1 cellular context compared by ENCODE assay signal in the genomic region with DNA sequence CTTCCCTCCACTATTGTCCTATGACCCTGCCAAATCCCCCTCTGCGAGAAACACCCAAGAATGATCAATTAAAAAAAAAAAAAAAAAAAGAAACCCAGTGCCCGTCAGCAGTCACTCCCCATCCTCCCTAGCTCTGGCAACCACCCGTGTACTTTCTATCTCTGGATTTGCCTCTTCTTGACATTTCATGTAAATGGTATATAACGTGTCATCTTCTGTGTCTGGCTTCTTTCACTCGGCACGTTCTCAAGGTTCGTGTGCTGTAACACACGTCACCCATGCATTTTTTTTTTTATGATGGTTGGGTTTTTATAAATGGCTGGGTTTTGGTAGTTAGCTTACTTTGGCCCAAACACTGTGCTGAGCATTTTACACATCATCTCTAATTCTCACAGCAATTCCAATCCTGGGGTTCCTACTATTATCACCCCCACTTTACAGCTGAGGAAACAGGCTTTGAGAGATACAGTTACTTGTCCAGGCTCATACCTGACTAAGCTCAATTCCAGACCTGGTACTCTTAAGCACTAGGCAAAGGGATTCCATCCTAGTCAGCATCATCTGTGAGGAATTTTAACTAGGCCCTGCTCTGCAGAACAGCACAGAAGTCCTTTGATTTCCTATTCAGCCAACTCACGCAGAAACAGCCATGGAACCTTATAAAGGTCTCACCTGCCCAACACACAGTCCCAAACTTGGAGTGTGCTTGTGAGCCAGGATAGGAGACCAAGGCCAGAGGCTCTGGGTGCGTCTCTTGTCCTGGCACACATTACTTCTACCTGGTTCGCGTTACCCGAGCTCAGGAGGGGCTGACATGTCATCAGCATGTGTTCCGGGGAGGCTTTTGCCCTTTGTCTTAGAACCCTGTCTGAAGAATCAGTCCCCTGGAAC.
TF ChIP-seq lines count a peak whose summit lies in the region.

No MANE protein-coding gene starts in this region.

TF ChIP-seq in K562, 482 proteins besides CTCF, POLR2A, EP300 and RAD21:
- TF ChIP-seq CEBPB (tag; IDR thresholded peaks at IDR 0.05) (no peak), HSF4 (CRISPR knock-in tag; IDR thresholded peaks at IDR 0.05; ENCODE audit: borderline replicate concordance) (no peak), PCBP1 (IDR thresholded peaks at IDR 0.05; ENCODE audit: low read depth, low read length, poor library complexity, severe bottlenecking) (no peak), ZNF23 (CRISPR knock-in tag; IDR thresholded peaks at IDR 0.05) (no peak), JUND (IDR thresholded peaks at IDR 0.05; ENCODE audit: borderline replicate concordance, low read depth, low read length) (no peak), JUND (tag; IDR thresholded peaks at IDR 0.05; ENCODE audit: borderline replicate concordance, low read depth, low read length) (no peak), CREBBP (IDR thresholded peaks at IDR 0.05; ENCODE audit: low read depth, low read length) (no peak), STAT5B (CRISPR knock-in tag; IDR thresholded peaks at IDR 0.05) (no peak), ZNF589 (CRISPR knock-in tag; IDR thresholded peaks at IDR 0.05; ENCODE audit: low read depth) (no peak), RBM34 (IDR thresholded peaks at IDR 0.05; ENCODE audit: borderline replicate concordance, insufficient read depth, low read length) (no peak), HNRNPL (IDR thresholded peaks at IDR 0.05; ENCODE audit: low read depth, low read length) (no peak), SRSF9 (IDR thresholded peaks at IDR 0.05; ENCODE audit: borderline replicate concordance, low read depth, low read length) (no peak), POLR2AphosphoS2 (IDR thresholded peaks at IDR 0.05; ENCODE audit: low read length) (no peak), ZNF184 (CRISPR knock-in tag; IDR thresholded peaks at IDR 0.05) (no peak), PTBP1 (IDR thresholded peaks at IDR 0.05; ENCODE audit: low read depth, low read length) (no peak)
